Comparison of ENCODE assay signal across 17 cellular contexts in the genomic region with DNA sequence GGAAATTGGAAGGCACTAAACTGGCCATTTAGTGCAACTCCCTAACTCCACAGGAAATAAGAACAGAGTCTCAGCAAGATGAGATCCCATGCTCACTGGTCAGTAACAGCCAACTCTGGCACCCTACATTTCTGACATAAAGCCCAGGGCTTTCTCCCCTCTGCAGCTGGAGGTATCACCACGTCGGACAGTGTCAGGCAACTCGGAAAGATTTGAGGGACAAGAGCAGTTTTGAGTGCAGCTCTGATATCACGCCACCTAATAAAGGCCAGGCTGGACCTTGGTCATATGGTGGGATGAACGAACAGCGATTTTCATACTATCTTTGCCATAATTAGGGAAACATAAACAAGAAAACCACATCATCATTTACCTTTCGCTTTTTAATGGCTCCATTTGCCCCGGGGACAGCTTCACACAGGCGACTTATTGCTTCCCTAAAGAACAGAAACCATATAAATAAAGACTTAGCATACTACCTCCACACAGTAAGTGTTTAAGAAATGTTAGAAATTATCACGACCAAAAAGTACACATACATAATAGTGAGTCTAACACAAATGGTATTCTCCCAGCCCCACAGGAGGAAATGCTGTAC. TPM values are rescaled to one million over a fixed set of nuclear protein-coding genes. Genes with fewer than 3 reads are reported as not detected.
DNase-seq lines count a peak whose midpoint lies in the region; ATAC-seq and TF ChIP-seq lines count a peak whose summit lies in the region.
"Had no signal": no experiment of that assay in that cellular context is flagged by ENCODE, and none has a peak within 500 bp of the region (broad histone marks: within the 10 kb centered on the region; RNA-seq: fewer than 3 reads in every experiment).

No MANE protein-coding gene starts in this region.

- H3K27ac ChIP-seq in SJCRH30 (no peak overlapping the region), esophagus squamous epithelium (no peak overlapping the region)
- H3K27ac ChIP-seq: SK-N-MC had no signal

- peak overlapping the region; percentile 38 for H3K4me3 Mint-ChIP-seq in type B pancreatic cell
- no peak overlapping the region for H3K4me3 Mint-ChIP-seq in stimulated activated memory B cell treated with anti-CD40 and anti-IgM and Interleukin-4, amounts not matched to agents 10 μg/mL and 1 μg/mL and 100 μg/mL, for 72 hours
- no peak overlapping the region for H3K4me3 Mint-ChIP-seq in activated CD8-positive, alpha-beta T cell treated with anti-CD3 and anti-CD28 coated beads for 36 hours

- H3K4me3 ChIP-seq in SJCRH30, result peak overlapping the region; percentile 53
- no peak overlapping the region for H3K4me3 ChIP-seq in esophagus squamous epithelium
- H3K4me3 ChIP-seq: GM12878, SK-N-MC had no signal

- TF ChIP-seq CTCF in type B pancreatic cell (conservative IDR thresholded peaks at IDR 0.05), result no peak
- TF ChIP-seq CTCF in esophagus squamous epithelium (IDR thresholded peaks at IDR 0.05), result no peak
- TF ChIP-seq CTCF in activated CD8-positive, alpha-beta T cell treated with anti-CD3 and anti-CD28 coated beads for 36 hours (IDR thresholded peaks at IDR 0.05), result no peak

- no peak for TF ChIP-seq POLR2A in esophagus squamous epithelium (IDR thresholded peaks at IDR 0.05)

- DNase-seq in NCI-H526 (lab: John Stamatoyannopoulos, UW) (peak; percentile 18 to 33), NCI-H526 treated with DMSO at 0.1 percent for 48 hours (lab: John Stamatoyannopoulos, UW) (no peak), SJCRH30 (peak in 1 of 2 experiments; percentile 32), left kidney (ENCODE audit: low read depth, low spot score) (peak; percentile 18), type B pancreatic cell (ENCODE audit: extremely low spot score, unreplicated experiment) (no peak), esophagus squamous epithelium (lab: John Stamatoyannopoulos, UW) (no peak)
- DNase-seq in activated CD8-positive, alpha-beta T cell treated with anti-CD3 and anti-CD28 coated beads for 36 hours, result no peak
- DNase-seq: C1 segment of cervical spinal cord, DND-41, GDM1, KG1, NCI-H1436, NCI-H2081 treated with DMSO at 0.1 percent for 48 hours, NCI-H524 treated with DMSO at 0.1 percent for 48 hours had no signal

- H3K36me3 ChIP-seq in SJCRH30, result no peaks in the 10 kb centered on the region
- H3K36me3 ChIP-seq in esophagus squamous epithelium, result no peaks in the 10 kb centered on the region

- intact Hi-C loops in esophagus squamous epithelium (cut with DNase I), result no loop called here
- intact Hi-C loops in activated CD8-positive, alpha-beta T cell treated with anti-CD3 and anti-CD28 coated beads for 36 hours (cut with micrococcal nuclease), result no loop called here

- WGBS in esophagus squamous epithelium, 2 donors, result 81 to 85% methylated on average over 10 of the region's 10 CpGs

- H3K27ac Mint-ChIP-seq in type B pancreatic cell, result peak overlapping the region; percentile 13
- no peak overlapping the region for H3K27ac Mint-ChIP-seq in stimulated activated memory B cell treated with anti-CD40 and anti-IgM and Interleukin-4, amounts not matched to agents 10 μg/mL and 1 μg/mL and 100 μg/mL, for 72 hours
- H3K27ac Mint-ChIP-seq in activated CD8-positive, alpha-beta T cell treated with anti-CD3 and anti-CD28 coated beads for 36 hours, result no peak overlapping the region

- no peaks in the 10 kb centered on the region for H3K27me3 Mint-ChIP-seq in type B pancreatic cell
- peaks cover 41% of the 10 kb centered on the region for H3K27me3 Mint-ChIP-seq in stimulated activated memory B cell treated with anti-CD40 and anti-IgM and Interleukin-4, amounts not matched to agents 10 μg/mL and 1 μg/mL and 100 μg/mL, for 72 hours
- H3K27me3 Mint-ChIP-seq in activated CD8-positive, alpha-beta T cell treated with anti-CD3 and anti-CD28 coated beads for 36 hours, result peaks cover 27% of the 10 kb centered on the region

- H3K36me3 Mint-ChIP-seq in type B pancreatic cell, result no peaks in the 10 kb centered on the region
- H3K36me3 Mint-ChIP-seq in stimulated activated memory B cell treated with anti-CD40 and anti-IgM and Interleukin-4, amounts not matched to agents 10 μg/mL and 1 μg/mL and 100 μg/mL, for 72 hours, result no peaks in the 10 kb centered on the region
- H3K36me3 Mint-ChIP-seq in activated CD8-positive, alpha-beta T cell treated with anti-CD3 and anti-CD28 coated beads for 36 hours (ENCODE audit: low read depth), result no peaks in the 10 kb centered on the region

- H3K9me3 Mint-ChIP-seq in type B pancreatic cell, result no peaks in the 10 kb centered on the region
- H3K9me3 Mint-ChIP-seq in stimulated activated memory B cell treated with anti-CD40 and anti-IgM and Interleukin-4, amounts not matched to agents 10 μg/mL and 1 μg/mL and 100 μg/mL, for 72 hours, result no peaks in the 10 kb centered on the region
- H3K9me3 Mint-ChIP-seq in activated CD8-positive, alpha-beta T cell treated with anti-CD3 and anti-CD28 coated beads for 36 hours, result no peaks in the 10 kb centered on the region

- ATAC-seq in stimulated activated memory B cell treated with anti-CD40 and anti-IgM and Interleukin-4, amounts not matched to agents 10 μg/mL and 1 μg/mL and 100 μg/mL, for 72 hours, result no peak
- ATAC-seq in activated CD8-positive, alpha-beta T cell treated with anti-CD3 and anti-CD28 coated beads for 36 hours, result no peak
- ATAC-seq: GM12878 had no signal

- peaks cover 14% of the 10 kb centered on the region for H3K4me1 Mint-ChIP-seq in type B pancreatic cell (ENCODE audit: unreplicated experiment)
- H3K4me1 Mint-ChIP-seq in stimulated activated memory B cell treated with anti-CD40 and anti-IgM and Interleukin-4, amounts not matched to agents 10 μg/mL and 1 μg/mL and 100 μg/mL, for 72 hours, result no peaks in the 10 kb centered on the region
- peaks cover 4% of the 10 kb centered on the region for H3K4me1 Mint-ChIP-seq in activated CD8-positive, alpha-beta T cell treated with anti-CD3 and anti-CD28 coated beads for 36 hours (ENCODE audit: low read depth)

- H3K9me3 ChIP-seq in SJCRH30 (replicated peaks) (no peaks in the 10 kb centered on the region), esophagus squamous epithelium (no peaks in the 10 kb centered on the region)

- H3K4me1 ChIP-seq in SJCRH30 (no peaks in the 10 kb centered on the region), esophagus squamous epithelium (no peaks in the 10 kb centered on the region)

- H3K27me3 ChIP-seq in SJCRH30 (no peaks in the 10 kb centered on the region), esophagus squamous epithelium (peaks cover 0 to 2% (median 0%) of the 10 kb centered on the region in 4 donors)

- CTCF ChIA-PET in activated CD8-positive, alpha-beta T cell treated with anti-CD3 and anti-CD28 coated beads for 36 hours (lab: Charles Lee), result interaction anchor here (0.6 to 1.7 kb wide), 3 partner anchors 12 to 256 kb away, joined by 3 to 6 read pairs (median 4); a partner anchor contains a TSS

- POLR2A ChIA-PET in activated CD8-positive, alpha-beta T cell treated with anti-CD3 and anti-CD28 coated beads for 36 hours (lab: Charles Lee), result no interaction called here

RNA-seq across cellular contexts. Expression of a gene that starts 12.5 kb away (rescaled TPM):
- total RNA-seq in SJCRH30 (2014; rRNA removed; shearing (Covaris generic)), result 149 and 164 TPM in 2 replicates
- total RNA-seq in type B pancreatic cell (ENCODE audit: low replicate concordance), result 97.8 and 164 TPM in 2 replicates
- total RNA-seq in esophagus squamous epithelium, result 100 to 1,000 TPM in 1 of 4 donors, 10 to 100 TPM in 3; 33.6 to 189 (median 66.1) TPM
- total RNA-seq in activated CD8-positive, alpha-beta T cell treated with anti-CD3 and anti-CD28 coated beads for 36 hours, result 10 to 100 TPM; 78.3 to 80.5 TPM

Comparison
In these comparisons a context has a peak if more than half of its experiments do, and no peak if none do; other contexts are left out.
1. DNase-seq: peak in NCI-H526 (2 of 2) and left kidney (single experiment); none in NCI-H526 treated with DMSO at 0.1 percent for 48 hours (single experiment), type B pancreatic cell (single experiment), esophagus squamous epithelium (single experiment) and activated CD8-positive, alpha-beta T cell treated with anti-CD3 and anti-CD28 coated beads for 36 hours (single experiment).